7 cellular contexts compared by ENCODE assay signal in genomic region chr20:59387891-59388290, GRCh38.
"Had no signal": no experiment of that assay in that cellular context is flagged by ENCODE, and none has a peak within 500 bp of the region (broad histone marks: within the 10 kb centered on the region; RNA-seq: fewer than 3 reads in every experiment).

No MANE protein-coding gene starts in this region.

- H3K4me2 ChIP-seq: GM23338 had no signal

- H3K9me3 Mint-ChIP-seq: GM23338, H9 had no signal

- FAIRE-seq: H1, H54, K562 had no signal

- DNase-seq: H9, HCEC 1CT, IMR-90 had no signal

- H3K27ac Mint-ChIP-seq: GM23338, H9 had no signal

- H3K4me3 ChIP-seq: GM23338, K562 had no signal

- H3K4me3 Mint-ChIP-seq: GM23338, H9 had no signal
